In genomic region chr9:33136721-33137120, GRCh38 we compare ENCODE assay signal across 11 cellular contexts.
DNase-seq lines count a peak whose midpoint lies in the region; ATAC-seq lines count a peak whose summit lies in the region.
"Had no signal": no experiment of that assay in that cellular context is flagged by ENCODE, and none has a peak within 500 bp of the region (broad histone marks: within the 10 kb centered on the region; RNA-seq: fewer than 3 reads in every experiment).

No MANE protein-coding gene starts in this region.

- peak overlapping the region; percentile 91 for H3K27ac Mint-ChIP-seq in central memory CD8-positive, alpha-beta T cell (ENCODE audit: low read depth)

- H3K4me3 Mint-ChIP-seq in central memory CD8-positive, alpha-beta T cell: peak overlapping the region; percentile 49

- H3K4me1 Mint-ChIP-seq in central memory CD8-positive, alpha-beta T cell: peaks cover 73% of the 10 kb centered on the region

- no peaks in the 10 kb centered on the region for H3K9me3 Mint-ChIP-seq in central memory CD8-positive, alpha-beta T cell

- peaks cover 58% of the 10 kb centered on the region for H3K36me3 Mint-ChIP-seq in central memory CD8-positive, alpha-beta T cell (ENCODE audit: insufficient read depth)

- H3K27me3 Mint-ChIP-seq in central memory CD8-positive, alpha-beta T cell: no peaks in the 10 kb centered on the region

- DNase-seq in activated CD8-positive, alpha-beta memory T cell treated with anti-CD3 and anti-CD28 coated beads, Interleukin-2, amount 50 U/mL, for 48 hours: peak; percentile 48
- DNase-seq in activated CD8-positive, alpha-beta memory T cell treated with anti-CD3 and anti-CD28 coated beads, Interleukin-2, amount 50 U/mL, for 4 hours: no peak
- no peak for DNase-seq in central memory CD8-positive, alpha-beta T cell (ENCODE audit: low spot score in 2 of 2)
- DNase-seq in stimulated activated CD8-positive, alpha-beta memory T cell treated with anti-CD3 and anti-CD28 coated beads, Interleukin-4, amount 100 ng/mL, for 48 hours: peak; percentile 23
- DNase-seq in SIG-M5 treated with dmso at 0.1 percent for 504 hours (lab: John Stamatoyannopoulos, UW; ENCODE audit: unreplicated experiment) (no peak), SW 1271 (lab: John Stamatoyannopoulos, UW) (no peak), GDM1 (lab: John Stamatoyannopoulos, UW) (no peak)
- DNase-seq: activated CD4-positive, alpha-beta T cell treated with anti-CD3 and anti-CD28 coated beads, Interleukin-2, amount 50 U/mL, for 1 hour; kidney; OCI-M1 had no signal

- ATAC-seq in HG02943 (IDR thresholded peaks at IDR 0.05; ENCODE audit: low read depth, unreplicated experiment): peak; percentile 45
- no peak for ATAC-seq in central memory CD8-positive, alpha-beta T cell (replicated peaks; ENCODE audit: extremely low read depth, poor library complexity, severe bottlenecking)

Comparison
In these comparisons a context has a peak if more than half of its experiments do, and no peak if none do; other contexts are left out.
1. DNase-seq: peak in activated CD8-positive, alpha-beta memory T cell treated with anti-CD3 and anti-CD28 coated beads, Interleukin-2, amount 50 U/mL, for 48 hours (single experiment) and stimulated activated CD8-positive, alpha-beta memory T cell treated with anti-CD3 and anti-CD28 coated beads, Interleukin-4, amount 100 ng/mL, for 48 hours (single experiment); none in activated CD8-positive, alpha-beta memory T cell treated with anti-CD3 and anti-CD28 coated beads, Interleukin-2, amount 50 U/mL, for 4 hours (single experiment), central memory CD8-positive, alpha-beta T cell (0 of 2), SIG-M5 treated with dmso at 0.1 percent for 504 hours (single experiment), SW 1271 (0 of 2) and GDM1 (single experiment).